ENCODE assay signal across 12 cellular contexts in genomic region chr16:82010649-82011048, GRCh38. TPM values are rescaled to one million over a fixed set of nuclear protein-coding genes. Genes with fewer than 3 reads are reported as not detected.
A peak's percentile ranks its signal among the peaks of the same experiment; 100 is the strongest.
DNase-seq lines count a peak whose midpoint lies in the region; ATAC-seq and TF ChIP-seq lines count a peak whose summit lies in the region.
"Had no signal": no experiment of that assay in that cellular context is flagged by ENCODE, and none has a peak within 500 bp of the region (broad histone marks: within the 10 kb centered on the region; RNA-seq: fewer than 3 reads in every experiment).

No MANE protein-coding gene starts in this region.

- in situ Hi-C loops in transverse colon (cut with MboI; ENCODE audit: low pct_ligation_motif_present in 1 of 4, low pct_unique_long_range_greater_than_20kb in 1 of 4, low sequenced_read_pairs in 3 of 4) = no loop called here

- no peak for TF ChIP-seq CTCF in right atrium auricular region (IDR thresholded peaks at IDR 0.05)
- TF ChIP-seq CTCF in right lobe of liver (IDR thresholded peaks at IDR 0.05) = no peak
- TF ChIP-seq CTCF in transverse colon (IDR thresholded peaks at IDR 0.05) = no peak
- TF ChIP-seq CTCF in chondrocyte (IDR thresholded peaks at IDR 0.05) = no peak

- peak overlapping the region; percentile 88 for H3K4me3 Mint-ChIP-seq in activated T-helper 1 cell treated with anti-CD3 and anti-CD28 coated beads, Interleukin-12 subunit alpha, Interleukin-12 subunit beta, Interleukin-2, Interleukin-4 antibody, amounts not matched to agents 30 ng/mL and 10 ng/mL and 1 ng/mL, durations not matched to agents 14 hours and 24 hours and 36 hours
- H3K4me3 Mint-ChIP-seq in chondrocyte (ENCODE audit: unreplicated experiment) = no peak overlapping the region

- H3K27ac ChIP-seq in right atrium auricular region (no peak overlapping the region), right lobe of liver (peak overlapping the region in 1 of 3 donors; percentile 14), transverse colon (peak overlapping the region in 1 of 4 donors; percentile 58)
- H3K27ac ChIP-seq: BLaER1 treated with 17β-estradiol and CSF1 and Interleukin-3, amounts not matched to agents 10 nM and 100 nM had no signal

- H3K9me3 ChIP-seq in right atrium auricular region = peaks cover 7 to 24% of the 10 kb centered on the region in 2 donors
- no peaks in the 10 kb centered on the region for H3K9me3 ChIP-seq in right lobe of liver
- H3K9me3 ChIP-seq in transverse colon = peaks cover 9 to 12% of the 10 kb centered on the region in 2 donors

- no peak for ATAC-seq in Right ventricle myocardium inferior
- no peak for ATAC-seq in right lobe of liver

- no peak for DNase-seq in right atrium auricular region (ENCODE audit: low spot score)
- no peak for DNase-seq in Right ventricle myocardium inferior (ENCODE audit: missing footprints)
- DNase-seq in activated T-helper 1 cell treated with anti-CD3 and anti-CD28 coated beads, Interleukin-12 subunit alpha, Interleukin-12 subunit beta, Interleukin-2, Interleukin-4 antibody, amounts not matched to agents 30 ng/mL and 10 ng/mL and 1 ng/mL, durations not matched to agents 14 hours and 24 hours and 36 hours (ENCODE audit: low spot score) = no peak
- no peak for DNase-seq in right lobe of liver
- DNase-seq in transverse colon = no peak
- no peak for DNase-seq in chondrocyte (ENCODE audit: low spot score)
- DNase-seq in GM19240 (ENCODE audit: insufficient read length, low spot score) = no peak
- no peak for DNase-seq in globus pallidus (ENCODE audit: low spot score)

- peak overlapping the region; percentile 39 to 41 for H3K4me3 ChIP-seq in right atrium auricular region
- H3K4me3 ChIP-seq in right lobe of liver = peak overlapping the region; percentile 51 to 69 (median 67)
- H3K4me3 ChIP-seq in transverse colon = peak overlapping the region; percentile 47 to 72 (median 58)
- H3K4me3 ChIP-seq: BLaER1 treated with 17β-estradiol and CSF1 and Interleukin-3, amounts not matched to agents 10 nM and 100 nM; smooth muscle cell had no signal

- H3K27ac Mint-ChIP-seq in activated T-helper 1 cell treated with anti-CD3 and anti-CD28 coated beads, Interleukin-12 subunit alpha, Interleukin-12 subunit beta, Interleukin-2, Interleukin-4 antibody, amounts not matched to agents 30 ng/mL and 10 ng/mL and 1 ng/mL, durations not matched to agents 14 hours and 24 hours and 36 hours = peak overlapping the region; percentile 13
- no peak overlapping the region for H3K27ac Mint-ChIP-seq in chondrocyte (ENCODE audit: unreplicated experiment)

- peaks cover 16% of the 10 kb centered on the region for H3K4me1 Mint-ChIP-seq in activated T-helper 1 cell treated with anti-CD3 and anti-CD28 coated beads, Interleukin-12 subunit alpha, Interleukin-12 subunit beta, Interleukin-2, Interleukin-4 antibody, amounts not matched to agents 30 ng/mL and 10 ng/mL and 1 ng/mL, durations not matched to agents 14 hours and 24 hours and 36 hours (ENCODE audit: low read depth)
- no peaks in the 10 kb centered on the region for H3K4me1 Mint-ChIP-seq in chondrocyte (ENCODE audit: low read depth)

- intact Hi-C loops in Right ventricle myocardium inferior (cut with DNase I) = no loop called here
- intact Hi-C loops in activated T-helper 1 cell treated with anti-CD3 and anti-CD28 coated beads, Interleukin-12 subunit alpha, Interleukin-12 subunit beta, Interleukin-2, Interleukin-4 antibody, amounts not matched to agents 30 ng/mL and 10 ng/mL and 1 ng/mL, durations not matched to agents 14 hours and 24 hours and 36 hours (cut with micrococcal nuclease) = loop anchor here (2.0 kb wide), 2 partner anchors 72 to 160 kb away; partner anchors contain the start of gene MPHOSPH6
- intact Hi-C loops in right lobe of liver (cut with DNase I) = no loop called here
- intact Hi-C loops in transverse colon (cut with DNase I; ENCODE audit: low total_unique reads) = no loop called here

- H3K9me3 Mint-ChIP-seq in activated T-helper 1 cell treated with anti-CD3 and anti-CD28 coated beads, Interleukin-12 subunit alpha, Interleukin-12 subunit beta, Interleukin-2, Interleukin-4 antibody, amounts not matched to agents 30 ng/mL and 10 ng/mL and 1 ng/mL, durations not matched to agents 14 hours and 24 hours and 36 hours = peaks cover 15% of the 10 kb centered on the region
- peaks cover 20% of the 10 kb centered on the region for H3K9me3 Mint-ChIP-seq in chondrocyte (ENCODE audit: low read depth)

- TF ChIP-seq POLR2A in right lobe of liver (IDR thresholded peaks at IDR 0.05) = no peak
- no peak for TF ChIP-seq POLR2A in transverse colon (IDR thresholded peaks at IDR 0.05)

- H3K36me3 Mint-ChIP-seq in activated T-helper 1 cell treated with anti-CD3 and anti-CD28 coated beads, Interleukin-12 subunit alpha, Interleukin-12 subunit beta, Interleukin-2, Interleukin-4 antibody, amounts not matched to agents 30 ng/mL and 10 ng/mL and 1 ng/mL, durations not matched to agents 14 hours and 24 hours and 36 hours (ENCODE audit: low read depth) = peaks cover 11% of the 10 kb centered on the region
- H3K36me3 Mint-ChIP-seq in chondrocyte (ENCODE audit: low read depth) = peaks cover 2% of the 10 kb centered on the region

- H3K4me1 ChIP-seq in right atrium auricular region (no peaks in the 10 kb centered on the region), right lobe of liver (no peaks in the 10 kb centered on the region), transverse colon (peaks cover 0 to 7% (median 2%) of the 10 kb centered on the region in 4 donors)
- H3K4me1 ChIP-seq: BLaER1 treated with 17β-estradiol and CSF1 and Interleukin-3, amounts not matched to agents 10 nM and 100 nM had no signal

- WGBS in right lobe of liver (ENCODE audit: insufficient coverage, low coverage, low lambda C conversion rate, missing lambda C conversion rate) = 76% methylated on average over 5 of the region's 8 CpGs
- WGBS in transverse colon (ENCODE audit: low coverage in 1 of 2), 2 donors = 78 to 88% methylated on average over 8 of the region's 8 CpGs

- TF ChIP-seq EP300 in transverse colon (IDR thresholded peaks at IDR 0.05; ENCODE audit: low read depth) = no peak

- no peaks in the 10 kb centered on the region for H3K36me3 ChIP-seq in right atrium auricular region
- H3K36me3 ChIP-seq in right lobe of liver = no peaks in the 10 kb centered on the region
- H3K36me3 ChIP-seq in transverse colon = peaks cover 0 to 4% (median 0%) of the 10 kb centered on the region in 4 donors

- peaks cover 5% of the 10 kb centered on the region for H3K27me3 Mint-ChIP-seq in activated T-helper 1 cell treated with anti-CD3 and anti-CD28 coated beads, Interleukin-12 subunit alpha, Interleukin-12 subunit beta, Interleukin-2, Interleukin-4 antibody, amounts not matched to agents 30 ng/mL and 10 ng/mL and 1 ng/mL, durations not matched to agents 14 hours and 24 hours and 36 hours (ENCODE audit: insufficient read depth)
- H3K27me3 Mint-ChIP-seq in chondrocyte (ENCODE audit: low read depth) = peaks cover 10% of the 10 kb centered on the region

- H3K27me3 ChIP-seq in right atrium auricular region (no peaks in the 10 kb centered on the region), right lobe of liver (no peaks in the 10 kb centered on the region), transverse colon (peaks cover 4% of the 10 kb centered on the region)
- H3K27me3 ChIP-seq: BLaER1 treated with 17β-estradiol and CSF1 and Interleukin-3, amounts not matched to agents 10 nM and 100 nM had no signal

RNA-seq across cellular contexts. Expression of gene SDR42E1, which starts 0.6 kb away (rescaled TPM):
- total RNA-seq in right atrium auricular region (under 1 TPM; 0.11 to 0.90 TPM), Right ventricle myocardium inferior (0.43 TPM), right lobe of liver (1 to 10 TPM; 3.4 to 5.9 (median 4.5) TPM), transverse colon (10 to 100 TPM in 1 of 4 donors, 1 to 10 TPM in 3; 3.4 to 12.2 (median 7.7) TPM), chondrocyte (not detected in 3 replicates)
- 5.7 and 5.9 TPM in 2 replicates for total RNA-seq in activated T-helper 1 cell treated with anti-CD3 and anti-CD28 coated beads, Interleukin-12 subunit alpha, Interleukin-12 subunit beta, Interleukin-2, Interleukin-4 antibody, amounts not matched to agents 30 ng/mL and 10 ng/mL and 1 ng/mL, durations not matched to agents 14 hours and 24 hours and 36 hours
- total RNA-seq: H4, smooth muscle cell had no signal

RNA-seq across cellular contexts. Expression of gene HSD17B2, which starts 24.4 kb away (rescaled TPM):
- total RNA-seq in right atrium auricular region (not detected), Right ventricle myocardium inferior (not detected), right lobe of liver (100 to 1,000 TPM in 1 of 6 experiments, 10 to 100 TPM in 5; 65.2 to 144 (median 84.7) TPM), transverse colon (100 to 1,000 TPM in 1 of 4 donors, 10 to 100 TPM in 2, 1 to 10 TPM in 1; 9.6 to 146 (median 82.3) TPM), chondrocyte (not detected in 3 replicates)
- not detected in 2 replicates for total RNA-seq in activated T-helper 1 cell treated with anti-CD3 and anti-CD28 coated beads, Interleukin-12 subunit alpha, Interleukin-12 subunit beta, Interleukin-2, Interleukin-4 antibody, amounts not matched to agents 30 ng/mL and 10 ng/mL and 1 ng/mL, durations not matched to agents 14 hours and 24 hours and 36 hours
- total RNA-seq: subcutaneous adipose tissue had no signal
